ENCODE assay signal across 21 cellular contexts in the genomic region with DNA sequence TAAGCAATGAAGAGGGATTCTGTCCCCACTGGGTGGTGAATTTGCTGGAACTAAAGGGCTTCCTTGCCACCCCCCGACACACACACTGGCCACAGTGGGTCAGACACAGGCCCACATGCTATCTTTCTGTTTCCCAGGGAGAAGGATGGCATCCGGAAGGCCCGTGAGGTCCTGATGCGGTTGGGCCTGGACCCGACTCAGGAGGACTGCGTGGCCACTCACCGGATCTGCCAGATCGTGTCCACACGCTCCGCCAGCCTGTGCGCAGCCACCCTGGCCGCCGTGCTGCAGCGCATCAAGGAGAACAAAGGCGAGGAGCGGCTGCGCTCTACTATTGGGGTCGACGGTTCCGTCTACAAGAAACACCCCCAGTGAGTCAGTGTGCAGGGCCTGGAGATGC. TPM values are rescaled to one million over a fixed set of nuclear protein-coding genes. Genes with fewer than 3 reads are reported as not detected.
A peak's percentile ranks its signal among the peaks of the same experiment; 100 is the strongest.
DNase-seq lines count a peak whose midpoint lies in the region; TF ChIP-seq lines count a peak whose summit lies in the region.
"Had no signal": no experiment of that assay in that cellular context is flagged by ENCODE, and none has a peak within 500 bp of the region (broad histone marks: within the 10 kb centered on the region; RNA-seq: fewer than 3 reads in every experiment).

No MANE protein-coding gene starts in this region.

- no peak overlapping the region for H3K4me3 Mint-ChIP-seq in endodermal cell
- H3K4me3 Mint-ChIP-seq: B cell; CD4-positive, alpha-beta T cell; CD8-positive, alpha-beta T cell had no signal

- H3K9ac ChIP-seq in endodermal cell (ENCODE audit: extremely low read depth, low read length, poor library complexity, severe bottlenecking): no peak overlapping the region

- peak; percentile 42 for DNase-seq in activated CD8-positive, alpha-beta memory T cell treated with anti-CD3 and anti-CD28 coated beads, Interleukin-2, amount 50 U/mL, for 48 hours
- DNase-seq in activated CD8-positive, alpha-beta memory T cell treated with anti-CD3 and anti-CD28 coated beads for 24 hours: no peak
- DNase-seq in endodermal cell (no peak), mesenteric fat pad (ENCODE audit: low spot score) (peak; percentile 57), COR-L47 (lab: John Stamatoyannopoulos, UW) (no peak)
- DNase-seq: AML-193; CD4-positive, alpha-beta T cell; CD8-positive, alpha-beta T cell; DMS 273 treated with DMSO at 0.1 percent for 48 hours; DMS153; DMS53; DMS79; DND-41; EL; GDM1 had no signal

- H3K4me1 ChIP-seq in endodermal cell (ENCODE audit: control insufficient read depth, insufficient read depth, low read length): no peaks in the 10 kb centered on the region
- H3K4me1 ChIP-seq: A549 had no signal

- no peak overlapping the region for H3K4me3 ChIP-seq in endodermal cell (ENCODE audit: low read length)
- H3K4me3 ChIP-seq: A549; BLaER1 treated with 17β-estradiol and CSF1 and Interleukin-3, amounts not matched to agents 10 nM and 100 nM; GM12878 had no signal

- H3K27ac ChIP-seq in endodermal cell (ENCODE audit: low read depth, low read length): no peak overlapping the region
- H3K27ac ChIP-seq: 22Rv1; A549; BLaER1 treated with 17β-estradiol and CSF1 and Interleukin-3, amounts not matched to agents 10 nM and 100 nM; C4-2B had no signal

- no peaks in the 10 kb centered on the region for H3K4me1 Mint-ChIP-seq in endodermal cell
- H3K4me1 Mint-ChIP-seq: B cell had no signal

- H3K9me3 Mint-ChIP-seq in endodermal cell: no peaks in the 10 kb centered on the region
- H3K9me3 Mint-ChIP-seq: CD4-positive, alpha-beta T cell; CD8-positive, alpha-beta T cell had no signal

- no peaks in the 10 kb centered on the region for H3K27me3 ChIP-seq in endodermal cell (ENCODE audit: control insufficient read depth, insufficient read depth, low read length, poor library complexity, severe bottlenecking)
- H3K27me3 ChIP-seq: BLaER1 treated with 17β-estradiol and CSF1 and Interleukin-3, amounts not matched to agents 10 nM and 100 nM had no signal

- no peaks in the 10 kb centered on the region for H3K27me3 Mint-ChIP-seq in endodermal cell (ENCODE audit: insufficient read depth)
- H3K27me3 Mint-ChIP-seq: B cell; CD4-positive, alpha-beta T cell had no signal

- H3K36me3 ChIP-seq in endodermal cell (ENCODE audit: control insufficient read depth, insufficient read depth, low read length): peaks cover 65% of the 10 kb centered on the region

- peak overlapping the region; percentile 30 for H3K27ac Mint-ChIP-seq in endodermal cell
- H3K27ac Mint-ChIP-seq: B cell; CD4-positive, alpha-beta T cell; CD8-positive, alpha-beta T cell had no signal

- WGBS in endodermal cell (ENCODE audit: insufficient coverage in 1 of 2, insufficient read length in 1 of 2), 2 experiments: 96 to 97% methylated on average over 6 to 20 of the region's 20 CpGs

- no peaks in the 10 kb centered on the region for H3K9me3 ChIP-seq in endodermal cell (ENCODE audit: control insufficient read depth, low read length)
- H3K9me3 ChIP-seq: A549; BLaER1 treated with 17β-estradiol and CSF1 and Interleukin-3, amounts not matched to agents 10 nM and 100 nM had no signal

- peaks cover 73% of the 10 kb centered on the region for H3K36me3 Mint-ChIP-seq in endodermal cell (ENCODE audit: low read depth)

- no peak for TF ChIP-seq CTCF in endodermal cell (conservative IDR thresholded peaks at IDR 0.05)

RNA-seq across cellular contexts. Expression of a gene that starts 44.6 kb away (rescaled TPM):
- 10 to 100 TPM; 21.5 to 31.5 TPM for total RNA-seq in endodermal cell
- 40.0 TPM for polyA plus RNA-seq in endodermal cell (2013, experiment 1 of 2)
- polyA plus RNA-seq in endodermal cell (2013, experiment 2 of 2): 31.2 TPM
- total RNA-seq in mesenteric fat pad: 46.2 TPM

Comparison
In these comparisons a context has a peak if more than half of its experiments do, and no peak if none do; other contexts are left out.
1. DNase-seq: peak in activated CD8-positive, alpha-beta memory T cell treated with anti-CD3 and anti-CD28 coated beads, Interleukin-2, amount 50 U/mL, for 48 hours (single experiment) and mesenteric fat pad (single experiment); none in activated CD8-positive, alpha-beta memory T cell treated with anti-CD3 and anti-CD28 coated beads for 24 hours (single experiment), endodermal cell (single experiment) and COR-L47 (single experiment).